ENCODE assay signal across 9 cellular contexts in the genomic region with DNA sequence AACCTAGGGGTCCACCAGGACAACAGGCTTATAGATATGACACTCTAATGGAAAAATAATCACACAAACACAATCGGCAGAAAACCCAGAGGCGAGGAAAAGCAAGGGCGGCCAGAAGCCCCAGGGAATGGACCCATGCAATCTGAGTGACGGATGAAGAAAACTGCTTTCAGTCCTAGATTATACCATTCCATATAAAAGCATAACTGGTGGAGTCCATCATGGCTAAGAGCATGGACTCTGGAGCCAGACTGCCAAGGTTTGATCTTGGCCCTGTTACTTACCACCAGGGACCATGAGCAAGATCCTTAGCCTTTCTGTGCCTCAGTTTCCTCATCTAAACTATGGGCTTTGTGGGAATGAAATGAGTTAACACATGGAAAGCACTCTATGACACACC. TPM values are rescaled to one million over a fixed set of nuclear protein-coding genes. Genes with fewer than 3 reads are reported as not detected.
"Had no signal": no experiment of that assay in that cellular context is flagged by ENCODE, and none has a peak within 500 bp of the region (broad histone marks: within the 10 kb centered on the region; RNA-seq: fewer than 3 reads in every experiment).

No MANE protein-coding gene starts in this region.

- H3K27ac ChIP-seq: KMS-11 had no signal

- H3K4me1 Mint-ChIP-seq: GM23338, H9 had no signal

- H3K4me3 ChIP-seq: GM23338 had no signal

- H3K4me3 Mint-ChIP-seq: GM23338, H9, IgD-negative memory B cell had no signal

- ATAC-seq: GM23338, HepG2 had no signal

- H3K27ac Mint-ChIP-seq: GM23338, H9, IgD-negative memory B cell had no signal

- H3K36me3 Mint-ChIP-seq: IgD-negative memory B cell had no signal

- DNase-seq: H9, HCEC 1CT, KBM-7 had no signal

RNA-seq across cellular contexts. Expression of gene SLC22A16, which starts 3.7 kb away (rescaled TPM):
- total RNA-seq: H1, H9, HepG2, HT1080 had no signal

RNA-seq across cellular contexts. Expression of gene DDO, which starts 57.4 kb away (rescaled TPM):
- total RNA-seq: H1, H9 had no signal
